In the genomic region with DNA sequence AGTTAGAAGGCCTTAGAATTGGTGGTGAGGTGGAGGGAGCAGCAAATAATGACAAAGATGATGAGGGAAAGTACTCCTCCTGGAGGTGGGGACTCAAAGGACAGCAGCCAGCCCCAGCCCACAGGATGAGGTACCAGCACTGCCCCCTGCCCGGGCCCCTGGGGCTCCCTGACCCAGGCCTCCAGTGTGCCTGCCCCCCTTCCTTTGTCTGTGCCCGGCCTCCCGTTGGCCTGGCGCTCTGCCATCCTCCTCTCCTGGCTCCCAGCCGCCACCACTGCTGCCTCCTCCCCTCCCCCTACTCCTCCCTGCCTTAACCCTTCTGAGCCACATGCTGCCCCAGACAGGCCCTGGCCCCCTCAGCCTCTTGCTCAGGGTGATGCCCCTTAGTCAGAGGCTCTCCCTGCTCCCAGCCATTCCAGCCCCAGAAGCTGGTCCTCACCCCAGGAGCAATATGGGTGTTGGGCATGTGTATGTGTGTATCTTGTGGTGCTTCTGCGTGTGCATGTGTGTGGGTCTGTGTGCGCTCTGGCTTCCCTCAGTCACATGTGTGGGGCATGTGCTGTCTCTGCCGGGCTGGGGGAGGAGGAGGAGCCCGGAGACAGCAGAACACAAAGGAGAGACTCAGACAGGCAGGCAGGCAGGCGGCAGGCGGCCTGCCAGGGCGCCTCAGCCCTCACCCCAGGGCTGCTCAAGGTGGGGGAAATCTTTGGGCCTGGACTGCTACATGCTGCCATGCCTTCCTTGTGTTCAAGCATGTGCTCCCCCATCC, we compare ENCODE assay signal across 1 cellular context.
TF ChIP-seq lines count a peak whose summit lies in the region.

No MANE protein-coding gene starts in this region.

TF ChIP-seq in HepG2, 621 proteins besides CTCF, POLR2A, EP300 and RAD21 (continued from another document and continues in another):
- TF ChIP-seq, protein P1, sequence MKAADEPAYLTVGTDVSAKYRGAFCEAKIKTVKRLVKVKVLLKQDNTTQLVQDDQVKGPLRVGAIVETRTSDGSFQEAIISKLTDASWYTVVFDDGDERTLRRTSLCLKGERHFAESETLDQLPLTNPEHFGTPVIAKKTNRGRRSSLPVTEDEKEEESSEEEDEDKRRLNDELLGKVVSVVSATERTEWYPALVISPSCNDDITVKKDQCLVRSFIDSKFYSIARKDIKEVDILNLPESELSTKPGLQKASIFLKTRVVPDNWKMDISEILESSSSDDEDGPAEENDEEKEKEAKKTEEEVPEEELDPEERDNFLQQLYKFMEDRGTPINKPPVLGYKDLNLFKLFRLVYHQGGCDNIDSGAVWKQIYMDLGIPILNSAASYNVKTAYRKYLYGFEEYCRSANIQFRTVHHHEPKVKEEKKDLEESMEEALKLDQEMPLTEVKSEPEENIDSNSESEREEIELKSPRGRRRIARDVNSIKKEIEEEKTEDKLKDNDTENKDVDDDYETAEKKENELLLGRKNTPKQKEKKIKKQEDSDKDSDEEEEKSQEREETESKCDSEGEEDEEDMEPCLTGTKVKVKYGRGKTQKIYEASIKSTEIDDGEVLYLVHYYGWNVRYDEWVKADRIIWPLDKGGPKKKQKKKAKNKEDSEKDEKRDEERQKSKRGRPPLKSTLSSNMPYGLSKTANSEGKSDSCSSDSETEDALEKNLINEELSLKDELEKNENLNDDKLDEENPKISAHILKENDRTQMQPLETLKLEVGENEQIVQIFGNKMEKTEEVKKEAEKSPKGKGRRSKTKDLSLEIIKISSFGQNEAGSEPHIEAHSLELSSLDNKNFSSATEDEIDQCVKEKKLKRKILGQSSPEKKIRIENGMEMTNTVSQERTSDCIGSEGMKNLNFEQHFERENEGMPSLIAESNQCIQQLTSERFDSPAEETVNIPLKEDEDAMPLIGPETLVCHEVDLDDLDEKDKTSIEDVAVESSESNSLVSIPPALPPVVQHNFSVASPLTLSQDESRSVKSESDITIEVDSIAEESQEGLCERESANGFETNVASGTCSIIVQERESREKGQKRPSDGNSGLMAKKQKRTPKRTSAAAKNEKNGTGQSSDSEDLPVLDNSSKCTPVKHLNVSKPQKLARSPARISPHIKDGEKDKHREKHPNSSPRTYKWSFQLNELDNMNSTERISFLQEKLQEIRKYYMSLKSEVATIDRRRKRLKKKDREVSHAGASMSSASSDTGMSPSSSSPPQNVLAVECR (CRISPR knock-in tag; IDR thresholded peaks at IDR 0.05; ENCODE audit: borderline replicate concordance), result peak; percentile 39; the same call in 1 of the 2 replicates
- TF ChIP-seq HCFC1 (IDR thresholded peaks at IDR 0.05; ENCODE audit: low read depth, low read length), result no peak
- TF ChIP-seq ZNF850 (CRISPR knock-in tag; conservative IDR thresholded peaks at IDR 0.05), result no peak
- TF ChIP-seq, protein P2, sequence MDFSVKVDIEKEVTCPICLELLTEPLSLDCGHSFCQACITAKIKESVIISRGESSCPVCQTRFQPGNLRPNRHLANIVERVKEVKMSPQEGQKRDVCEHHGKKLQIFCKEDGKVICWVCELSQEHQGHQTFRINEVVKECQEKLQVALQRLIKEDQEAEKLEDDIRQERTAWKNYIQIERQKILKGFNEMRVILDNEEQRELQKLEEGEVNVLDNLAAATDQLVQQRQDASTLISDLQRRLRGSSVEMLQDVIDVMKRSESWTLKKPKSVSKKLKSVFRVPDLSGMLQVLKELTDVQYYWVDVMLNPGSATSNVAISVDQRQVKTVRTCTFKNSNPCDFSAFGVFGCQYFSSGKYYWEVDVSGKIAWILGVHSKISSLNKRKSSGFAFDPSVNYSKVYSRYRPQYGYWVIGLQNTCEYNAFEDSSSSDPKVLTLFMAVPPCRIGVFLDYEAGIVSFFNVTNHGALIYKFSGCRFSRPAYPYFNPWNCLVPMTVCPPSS (IDR thresholded peaks at IDR 0.05), result no peak
- TF ChIP-seq, protein P3, sequence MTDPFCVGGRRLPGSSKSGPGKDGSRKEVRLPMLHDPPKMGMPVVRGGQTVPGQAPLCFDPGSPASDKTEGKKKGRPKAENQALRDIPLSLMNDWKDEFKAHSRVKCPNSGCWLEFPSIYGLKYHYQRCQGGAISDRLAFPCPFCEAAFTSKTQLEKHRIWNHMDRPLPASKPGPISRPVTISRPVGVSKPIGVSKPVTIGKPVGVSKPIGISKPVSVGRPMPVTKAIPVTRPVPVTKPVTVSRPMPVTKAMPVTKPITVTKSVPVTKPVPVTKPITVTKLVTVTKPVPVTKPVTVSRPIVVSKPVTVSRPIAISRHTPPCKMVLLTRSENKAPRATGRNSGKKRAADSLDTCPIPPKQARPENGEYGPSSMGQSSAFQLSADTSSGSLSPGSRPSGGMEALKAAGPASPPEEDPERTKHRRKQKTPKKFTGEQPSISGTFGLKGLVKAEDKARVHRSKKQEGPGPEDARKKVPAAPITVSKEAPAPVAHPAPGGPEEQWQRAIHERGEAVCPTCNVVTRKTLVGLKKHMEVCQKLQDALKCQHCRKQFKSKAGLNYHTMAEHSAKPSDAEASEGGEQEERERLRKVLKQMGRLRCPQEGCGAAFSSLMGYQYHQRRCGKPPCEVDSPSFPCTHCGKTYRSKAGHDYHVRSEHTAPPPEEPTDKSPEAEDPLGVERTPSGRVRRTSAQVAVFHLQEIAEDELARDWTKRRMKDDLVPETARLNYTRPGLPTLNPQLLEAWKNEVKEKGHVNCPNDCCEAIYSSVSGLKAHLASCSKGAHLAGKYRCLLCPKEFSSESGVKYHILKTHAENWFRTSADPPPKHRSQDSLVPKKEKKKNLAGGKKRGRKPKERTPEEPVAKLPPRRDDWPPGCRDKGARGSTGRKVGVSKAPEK (CRISPR knock-in tag; IDR thresholded peaks at IDR 0.05; ENCODE audit: borderline replicate concordance), result no peak
- no peak for TF ChIP-seq MBNL3 (CRISPR knock-in tag; conservative IDR thresholded peaks at IDR 0.05)
- peak; percentile 32 for TF ChIP-seq U2AF1 (optimal IDR thresholded peaks at IDR 0.05; ENCODE audit: low read depth, low read length)
- TF ChIP-seq MEIS1 (CRISPR knock-in tag; IDR thresholded peaks at IDR 0.05; ENCODE audit: borderline replicate concordance), result no peak
- no peak for TF ChIP-seq ZNF83 (CRISPR knock-in tag; IDR thresholded peaks at IDR 0.05; ENCODE audit: borderline replicate concordance)
- TF ChIP-seq, protein P4, sequence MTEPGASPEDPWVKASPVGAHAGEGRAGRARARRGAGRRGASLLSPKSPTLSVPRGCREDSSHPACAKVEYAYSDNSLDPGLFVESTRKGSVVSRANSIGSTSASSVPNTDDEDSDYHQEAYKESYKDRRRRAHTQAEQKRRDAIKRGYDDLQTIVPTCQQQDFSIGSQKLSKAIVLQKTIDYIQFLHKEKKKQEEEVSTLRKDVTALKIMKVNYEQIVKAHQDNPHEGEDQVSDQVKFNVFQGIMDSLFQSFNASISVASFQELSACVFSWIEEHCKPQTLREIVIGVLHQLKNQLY (CRISPR knock-in tag; IDR thresholded peaks at IDR 0.05), result no peak
- TF ChIP-seq BRCA1 (CRISPR knock-in tag; IDR thresholded peaks at IDR 0.05), result no peak
- no peak for TF ChIP-seq FOSL1 (CRISPR knock-in tag; IDR thresholded peaks at IDR 0.05; ENCODE audit: borderline replicate concordance)
- TF ChIP-seq, protein P5, sequence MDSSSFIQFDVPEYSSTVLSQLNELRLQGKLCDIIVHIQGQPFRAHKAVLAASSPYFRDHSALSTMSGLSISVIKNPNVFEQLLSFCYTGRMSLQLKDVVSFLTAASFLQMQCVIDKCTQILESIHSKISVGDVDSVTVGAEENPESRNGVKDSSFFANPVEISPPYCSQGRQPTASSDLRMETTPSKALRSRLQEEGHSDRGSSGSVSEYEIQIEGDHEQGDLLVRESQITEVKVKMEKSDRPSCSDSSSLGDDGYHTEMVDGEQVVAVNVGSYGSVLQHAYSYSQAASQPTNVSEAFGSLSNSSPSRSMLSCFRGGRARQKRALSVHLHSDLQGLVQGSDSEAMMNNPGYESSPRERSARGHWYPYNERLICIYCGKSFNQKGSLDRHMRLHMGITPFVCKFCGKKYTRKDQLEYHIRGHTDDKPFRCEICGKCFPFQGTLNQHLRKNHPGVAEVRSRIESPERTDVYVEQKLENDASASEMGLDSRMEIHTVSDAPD (CRISPR knock-in tag; IDR thresholded peaks at IDR 0.05), result no peak
- no peak for TF ChIP-seq RELA (CRISPR knock-in tag; IDR thresholded peaks at IDR 0.05)
- no peak for TF ChIP-seq SMC3 (IDR thresholded peaks at IDR 0.05; ENCODE audit: low read length)
- TF ChIP-seq MYNN (CRISPR knock-in tag; IDR thresholded peaks at IDR 0.05; ENCODE audit: low read depth), result no peak
- TF ChIP-seq IRX3 (CRISPR knock-in tag; IDR thresholded peaks at IDR 0.05; ENCODE audit: borderline replicate concordance, low read depth), result no peak
- TF ChIP-seq, protein P6, sequence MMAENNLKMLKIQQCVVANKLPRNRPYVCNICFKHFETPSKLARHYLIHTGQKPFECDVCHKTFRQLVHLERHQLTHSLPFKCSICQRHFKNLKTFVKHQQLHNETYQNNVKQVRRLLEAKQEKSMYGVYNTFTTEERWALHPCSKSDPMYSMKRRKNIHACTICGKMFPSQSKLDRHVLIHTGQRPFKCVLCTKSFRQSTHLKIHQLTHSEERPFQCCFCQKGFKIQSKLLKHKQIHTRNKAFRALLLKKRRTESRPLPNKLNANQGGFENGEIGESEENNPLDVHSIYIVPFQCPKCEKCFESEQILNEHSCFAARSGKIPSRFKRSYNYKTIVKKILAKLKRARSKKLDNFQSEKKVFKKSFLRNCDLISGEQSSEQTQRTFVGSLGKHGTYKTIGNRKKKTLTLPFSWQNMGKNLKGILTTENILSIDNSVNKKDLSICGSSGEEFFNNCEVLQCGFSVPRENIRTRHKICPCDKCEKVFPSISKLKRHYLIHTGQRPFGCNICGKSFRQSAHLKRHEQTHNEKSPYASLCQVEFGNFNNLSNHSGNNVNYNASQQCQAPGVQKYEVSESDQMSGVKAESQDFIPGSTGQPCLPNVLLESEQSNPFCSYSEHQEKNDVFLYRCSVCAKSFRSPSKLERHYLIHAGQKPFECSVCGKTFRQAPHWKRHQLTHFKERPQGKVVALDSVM (CRISPR knock-in tag; IDR thresholded peaks at IDR 0.05), result no peak; the same call in 1 of the 2 replicates
- TF ChIP-seq ZNF878 (CRISPR knock-in tag; IDR thresholded peaks at IDR 0.05), result peak; percentile 59; the same call in 1 of the 2 replicates
- TF ChIP-seq, protein P7, sequence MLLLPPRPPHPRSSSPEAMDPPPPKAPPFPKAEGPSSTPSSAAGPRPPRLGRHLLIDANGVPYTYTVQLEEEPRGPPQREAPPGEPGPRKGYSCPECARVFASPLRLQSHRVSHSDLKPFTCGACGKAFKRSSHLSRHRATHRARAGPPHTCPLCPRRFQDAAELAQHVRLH (CRISPR knock-in tag; IDR thresholded peaks at IDR 0.05; ENCODE audit: borderline replicate concordance, low read depth), result no peak
- no peak for TF ChIP-seq KLF12 (CRISPR knock-in tag; IDR thresholded peaks at IDR 0.05; ENCODE audit: borderline replicate concordance)
- no peak for TF ChIP-seq ZNF547 (CRISPR knock-in tag; IDR thresholded peaks at IDR 0.05)
- TF ChIP-seq ZNF468 (CRISPR knock-in tag; IDR thresholded peaks at IDR 0.05), result no peak
- 0 out of 2 replicates have a peak, but pooled peaks have one; percentile 16 for TF ChIP-seq MAZ (IDR thresholded peaks at IDR 0.05; ENCODE audit: borderline replicate concordance, low read depth, low read length)
- peak; percentile 44; the same call in 1 of the 2 replicates for TF ChIP-seq MAZ (CRISPR knock-in tag; IDR thresholded peaks at IDR 0.05; ENCODE audit: low read depth)
- TF ChIP-seq ZNF180 (CRISPR knock-in tag; IDR thresholded peaks at IDR 0.05; ENCODE audit: borderline replicate concordance, low read depth), result no peak
- TF ChIP-seq ZNF441 (CRISPR knock-in tag; IDR thresholded peaks at IDR 0.05; ENCODE audit: borderline replicate concordance), result no peak
- no peak for TF ChIP-seq WIZ (CRISPR knock-in tag; IDR thresholded peaks at IDR 0.05)
- TF ChIP-seq SKI (IDR thresholded peaks at IDR 0.05; ENCODE audit: partially characterized antibody), result no peak
- TF ChIP-seq PTBP1 (IDR thresholded peaks at IDR 0.05; ENCODE audit: low read depth, low read length, poor library complexity, severe bottlenecking), result no peak
- TF ChIP-seq MXI1 (IDR thresholded peaks at IDR 0.05; ENCODE audit: borderline replicate concordance, low read depth, low read length), result no peak
- TF ChIP-seq, protein P8, sequence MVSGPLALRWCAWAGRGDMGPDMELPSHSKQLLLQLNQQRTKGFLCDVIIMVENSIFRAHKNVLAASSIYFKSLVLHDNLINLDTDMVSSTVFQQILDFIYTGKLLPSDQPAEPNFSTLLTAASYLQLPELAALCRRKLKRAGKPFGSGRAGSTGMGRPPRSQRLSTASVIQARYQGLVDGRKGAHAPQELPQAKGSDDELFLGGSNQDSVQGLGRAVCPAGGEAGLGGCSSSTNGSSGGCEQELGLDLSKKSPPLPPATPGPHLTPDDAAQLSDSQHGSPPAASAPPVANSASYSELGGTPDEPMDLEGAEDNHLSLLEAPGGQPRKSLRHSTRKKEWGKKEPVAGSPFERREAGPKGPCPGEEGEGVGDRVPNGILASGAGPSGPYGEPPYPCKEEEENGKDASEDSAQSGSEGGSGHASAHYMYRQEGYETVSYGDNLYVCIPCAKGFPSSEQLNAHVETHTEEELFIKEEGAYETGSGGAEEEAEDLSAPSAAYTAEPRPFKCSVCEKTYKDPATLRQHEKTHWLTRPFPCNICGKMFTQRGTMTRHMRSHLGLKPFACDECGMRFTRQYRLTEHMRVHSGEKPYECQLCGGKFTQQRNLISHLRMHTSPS (CRISPR knock-in tag; IDR thresholded peaks at IDR 0.05; ENCODE audit: low read depth), result peak; percentile 90
- TF ChIP-seq ZNF788 (CRISPR knock-in tag; IDR thresholded peaks at IDR 0.05; ENCODE audit: borderline replicate concordance), result 0 out of 2 replicates have a peak, but pooled peaks have one; percentile 23
- no peak for TF ChIP-seq ZNF460 (CRISPR knock-in tag; IDR thresholded peaks at IDR 0.05; ENCODE audit: borderline replicate concordance)
- TF ChIP-seq NPAS2 (CRISPR knock-in tag; IDR thresholded peaks at IDR 0.05; ENCODE audit: borderline replicate concordance), result no peak
- TF ChIP-seq ZFYVE20 (CRISPR knock-in tag; IDR thresholded peaks at IDR 0.05; ENCODE audit: borderline replicate concordance, low read depth), result no peak
- TF ChIP-seq NFATC3 (CRISPR knock-in tag; IDR thresholded peaks at IDR 0.05), result 0 out of 2 replicates have a peak, but pooled peaks have one; percentile 54
- peak; percentile 49; the same call in 1 of the 2 replicates for TF ChIP-seq ZBTB38 (CRISPR knock-in tag; IDR thresholded peaks at IDR 0.05)
- TF ChIP-seq ATF7 (IDR thresholded peaks at IDR 0.05), result no peak
- TF ChIP-seq ATF7 (CRISPR knock-in tag; IDR thresholded peaks at IDR 0.05), result no peak
- TF ChIP-seq REPIN1 (CRISPR knock-in tag; IDR thresholded peaks at IDR 0.05; ENCODE audit: borderline replicate concordance, low read depth), result no peak
- 0 out of 2 replicates have a peak, but pooled peaks have one; percentile 15 for TF ChIP-seq JUND (CRISPR knock-in tag; IDR thresholded peaks at IDR 0.05)
- TF ChIP-seq, protein P9, sequence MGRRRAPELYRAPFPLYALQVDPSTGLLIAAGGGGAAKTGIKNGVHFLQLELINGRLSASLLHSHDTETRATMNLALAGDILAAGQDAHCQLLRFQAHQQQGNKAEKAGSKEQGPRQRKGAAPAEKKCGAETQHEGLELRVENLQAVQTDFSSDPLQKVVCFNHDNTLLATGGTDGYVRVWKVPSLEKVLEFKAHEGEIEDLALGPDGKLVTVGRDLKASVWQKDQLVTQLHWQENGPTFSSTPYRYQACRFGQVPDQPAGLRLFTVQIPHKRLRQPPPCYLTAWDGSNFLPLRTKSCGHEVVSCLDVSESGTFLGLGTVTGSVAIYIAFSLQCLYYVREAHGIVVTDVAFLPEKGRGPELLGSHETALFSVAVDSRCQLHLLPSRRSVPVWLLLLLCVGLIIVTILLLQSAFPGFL (CRISPR knock-in tag; IDR thresholded peaks at IDR 0.05), result no peak
